In genomic region chr9:36119476-36119875, GRCh38 we compare ENCODE assay signal across 19 cellular contexts. TPM values are rescaled to one million over a fixed set of nuclear protein-coding genes. Genes with fewer than 3 reads are reported as not detected.
DNase-seq lines count a peak whose midpoint lies in the region; ATAC-seq, FAIRE-seq and TF ChIP-seq lines count a peak whose summit lies in the region.
"Had no signal": no experiment of that assay in that cellular context is flagged by ENCODE, and none has a peak within 500 bp of the region (broad histone marks: within the 10 kb centered on the region; RNA-seq: fewer than 3 reads in every experiment).

No MANE protein-coding gene starts in this region.

- ATAC-seq in left lung (peak; percentile 30), GM18870 (IDR thresholded peaks at IDR 0.05; ENCODE audit: unreplicated experiment) (no peak)

- no peaks in the 10 kb centered on the region for H3K36me3 ChIP-seq in bronchial epithelial cell (ENCODE audit: control insufficient read depth, insufficient read depth, low read length)
- peaks cover 0 to 6% of the 10 kb centered on the region in 2 donors for H3K36me3 ChIP-seq in left lung

- DNase-seq in DMS53 (lab: John Stamatoyannopoulos, UW) (peak; percentile 39), DMS53 treated with DMSO at 0.1 percent for 48 hours (lab: John Stamatoyannopoulos, UW; ENCODE audit: unreplicated experiment) (no peak), NCI-H1694 (lab: John Stamatoyannopoulos, UW) (peak; percentile 12), bronchial epithelial cell (ENCODE audit: low read depth) (no peak), left lung (no peak), HK-2 (ENCODE audit: unreplicated experiment) (no peak), COLO668 (lab: John Stamatoyannopoulos, UW; ENCODE audit: unreplicated experiment) (no peak)
- DNase-seq: 8988T, Caco-2, NCI-H2081, NCI-H2227 treated with DMSO at 0.1 percent for 48 hours, NCI-H526 treated with DMSO at 0.1 percent for 48 hours, OCI-M1, SHP77 treated with DMSO at 0.1 percent for 48 hours, SK-N-SH had no signal

- intact Hi-C loops in left lung (cut with DNase I) = no loop called here

- H3K27ac ChIP-seq in left lung = no peak overlapping the region
- H3K27ac ChIP-seq: KMS-11 had no signal

- peaks cover 0 to 8% of the 10 kb centered on the region in 2 donors for H3K4me1 ChIP-seq in left lung
- H3K4me1 ChIP-seq: Caco-2 had no signal

- H3K9me3 ChIP-seq in left lung = no peaks in the 10 kb centered on the region
- H3K9me3 ChIP-seq: Caco-2, SK-N-SH had no signal

- H3K27me3 ChIP-seq in bronchial epithelial cell (ENCODE audit: control insufficient read depth, insufficient read depth, low read length) = peaks cover 2% of the 10 kb centered on the region
- no peaks in the 10 kb centered on the region for H3K27me3 ChIP-seq in left lung

- peak; percentile 23 for FAIRE-seq in bronchial epithelial cell (lab: Jason Lieb, UNC)
- FAIRE-seq: H1 had no signal

- H3K4me3 ChIP-seq in bronchial epithelial cell (ENCODE audit: low read depth, low read length) (no peak overlapping the region), left lung (no peak overlapping the region)

- no peak for TF ChIP-seq CTCF in bronchial epithelial cell (IDR thresholded peaks at IDR 0.05; ENCODE audit: insufficient read depth, low read length, severe bottlenecking)
- TF ChIP-seq CTCF in left lung (IDR thresholded peaks at IDR 0.05) = no peak

RNA-seq across cellular contexts. Expression of gene GLIPR2, which starts 17.1 kb away (rescaled TPM):
- total RNA-seq in bronchial epithelial cell (0.26 and 1.8 TPM in 2 replicates), left lung (10 to 100 TPM; 47.7 to 94.5 TPM)

RNA-seq across cellular contexts. Expression of gene CCIN, which starts 49.7 kb away (rescaled TPM):
- total RNA-seq in bronchial epithelial cell (not detected in 2 replicates), left lung (1 to 10 TPM in 1 of 2 donors, under 1 TPM in 1; 0.67 to 1.5 TPM)
- total RNA-seq: Caco-2, HT1080 had no signal

Comparison
In these comparisons a context has a peak if more than half of its experiments do, and no peak if none do; other contexts are left out.
1. DNase-seq: peak in DMS53 (single experiment) and NCI-H1694 (single experiment); none in DMS53 treated with DMSO at 0.1 percent for 48 hours (single experiment), bronchial epithelial cell (single experiment), left lung (0 of 2), HK-2 (single experiment) and COLO668 (single experiment).
2. RNA of gene GLIPR2, which starts 17.1 kb away (total RNA-seq): 47.7 to 94.5 TPM in left lung; 0.26 to 1.8 TPM in bronchial epithelial cell; every median in the first group is over 10 times any median in the second.